Comparison of ENCODE assay signal across 1 cellular context in the genomic region with DNA sequence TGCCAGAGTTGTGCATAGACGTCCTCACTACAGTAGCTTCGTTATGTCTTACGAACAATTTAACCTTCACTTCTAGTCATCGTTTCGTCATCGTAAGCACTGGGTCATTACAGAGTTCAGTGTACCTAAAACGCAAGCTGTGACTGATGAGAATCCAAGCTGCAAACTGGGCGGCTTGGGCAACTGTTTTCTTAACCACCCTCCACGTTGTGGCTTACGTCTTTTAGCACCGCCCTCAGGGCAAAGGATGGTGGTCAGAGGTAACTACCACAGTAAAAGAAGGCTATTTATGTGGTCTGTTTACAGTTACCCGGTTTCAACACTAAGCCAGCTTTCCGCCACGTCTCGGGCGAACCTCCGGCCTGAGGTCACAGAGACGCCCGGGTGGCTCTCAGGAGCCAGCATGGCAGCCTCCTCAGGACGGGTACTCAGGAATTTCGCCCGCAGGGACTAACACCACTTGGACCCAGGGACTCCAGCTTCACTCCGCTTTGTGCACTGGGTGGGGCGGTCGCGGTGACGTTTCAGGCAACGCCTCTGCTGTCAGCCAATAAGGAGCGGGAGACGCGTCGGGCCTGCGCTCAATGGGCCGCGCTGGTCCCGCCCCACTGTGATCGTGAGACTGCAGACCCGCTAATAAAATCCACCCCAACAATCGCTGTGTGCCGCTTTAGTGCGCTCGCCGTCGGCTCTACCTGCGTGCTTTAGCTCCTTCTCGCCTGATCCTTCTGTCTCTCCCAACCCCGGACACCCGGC.
TF ChIP-seq lines count a peak whose summit lies in the region.

Gene CTH (plus strand): TSS at position 665 of the 756 bp plus-strand sequence. CDS start 148 bp downstream, outside the sequence.

TF ChIP-seq in GM12878, 131 proteins besides CTCF, POLR2A, EP300 and RAD21 (continued from another document and continues in another):
- no peak for TF ChIP-seq ELK1 (IDR thresholded peaks at IDR 0.05; ENCODE audit: low read depth, low read length)
- TF ChIP-seq RCOR1 (conservative IDR thresholded peaks at IDR 0.05; ENCODE audit: low read depth, low read length): no peak
- TF ChIP-seq ATF7 (IDR thresholded peaks at IDR 0.05; ENCODE audit: low read depth): peak; percentile 64
- peak; percentile 18 for TF ChIP-seq FOS (IDR thresholded peaks at IDR 0.05; ENCODE audit: borderline replicate concordance, extremely low read depth, insufficient read length)
- TF ChIP-seq LARP7 (IDR thresholded peaks at IDR 0.05): peak; percentile 50; the same call in 1 of the 2 replicates
- TF ChIP-seq, protein P1, sequence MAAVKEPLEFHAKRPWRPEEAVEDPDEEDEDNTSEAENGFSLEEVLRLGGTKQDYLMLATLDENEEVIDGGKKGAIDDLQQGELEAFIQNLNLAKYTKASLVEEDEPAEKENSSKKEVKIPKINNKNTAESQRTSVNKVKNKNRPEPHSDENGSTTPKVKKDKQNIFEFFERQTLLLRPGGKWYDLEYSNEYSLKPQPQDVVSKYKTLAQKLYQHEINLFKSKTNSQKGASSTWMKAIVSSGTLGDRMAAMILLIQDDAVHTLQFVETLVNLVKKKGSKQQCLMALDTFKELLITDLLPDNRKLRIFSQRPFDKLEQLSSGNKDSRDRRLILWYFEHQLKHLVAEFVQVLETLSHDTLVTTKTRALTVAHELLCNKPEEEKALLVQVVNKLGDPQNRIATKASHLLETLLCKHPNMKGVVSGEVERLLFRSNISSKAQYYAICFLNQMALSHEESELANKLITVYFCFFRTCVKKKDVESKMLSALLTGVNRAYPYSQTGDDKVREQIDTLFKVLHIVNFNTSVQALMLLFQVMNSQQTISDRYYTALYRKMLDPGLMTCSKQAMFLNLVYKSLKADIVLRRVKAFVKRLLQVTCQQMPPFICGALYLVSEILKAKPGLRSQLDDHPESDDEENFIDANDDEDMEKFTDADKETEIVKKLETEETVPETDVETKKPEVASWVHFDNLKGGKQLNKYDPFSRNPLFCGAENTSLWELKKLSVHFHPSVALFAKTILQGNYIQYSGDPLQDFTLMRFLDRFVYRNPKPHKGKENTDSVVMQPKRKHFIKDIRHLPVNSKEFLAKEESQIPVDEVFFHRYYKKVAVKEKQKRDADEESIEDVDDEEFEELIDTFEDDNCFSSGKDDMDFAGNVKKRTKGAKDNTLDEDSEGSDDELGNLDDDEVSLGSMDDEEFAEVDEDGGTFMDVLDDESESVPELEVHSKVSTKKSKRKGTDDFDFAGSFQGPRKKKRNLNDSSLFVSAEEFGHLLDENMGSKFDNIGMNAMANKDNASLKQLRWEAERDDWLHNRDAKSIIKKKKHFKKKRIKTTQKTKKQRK (IDR thresholded peaks at IDR 0.05; ENCODE audit: low read depth, low read length): no peak
- no peak for TF ChIP-seq RELA (IDR thresholded peaks at IDR 0.05; ENCODE audit: borderline replicate concordance, partially characterized antibody)
- peak; percentile 57; the same call in 1 of the 2 replicates for TF ChIP-seq MXI1 (IDR thresholded peaks at IDR 0.05; ENCODE audit: low read depth, low read length)
- TF ChIP-seq GATAD2B (conservative IDR thresholded peaks at IDR 0.05; ENCODE audit: low read depth): peak; percentile 61
- TF ChIP-seq PAX5 (IDR thresholded peaks at IDR 0.05; ENCODE audit: borderline replicate concordance, low read depth, low read length): no peak
- TF ChIP-seq GABPA (IDR thresholded peaks at IDR 0.05; ENCODE audit: low read depth): no peak
- TF ChIP-seq ZNF207 (IDR thresholded peaks at IDR 0.05; ENCODE audit: borderline replicate concordance): no peak
- TF ChIP-seq IRF5 (IDR thresholded peaks at IDR 0.05; ENCODE audit: borderline replicate concordance): no peak
- TF ChIP-seq NR2C1 (IDR thresholded peaks at IDR 0.05): peak; percentile 29; the same call in 1 of the 2 replicates
- no peak; the same call in 1 of the 2 replicates for TF ChIP-seq STAT3 (IDR thresholded peaks at IDR 0.05; ENCODE audit: low read depth, low read length)
- TF ChIP-seq POU2F2 (IDR thresholded peaks at IDR 0.05; ENCODE audit: borderline replicate concordance, low read depth, low read length): peak; percentile 67; the same call in 1 of the 3 replicates
- TF ChIP-seq CREB1 (IDR thresholded peaks at IDR 0.05; ENCODE audit: low read depth): peak; percentile 94
- TF ChIP-seq, protein P2, sequence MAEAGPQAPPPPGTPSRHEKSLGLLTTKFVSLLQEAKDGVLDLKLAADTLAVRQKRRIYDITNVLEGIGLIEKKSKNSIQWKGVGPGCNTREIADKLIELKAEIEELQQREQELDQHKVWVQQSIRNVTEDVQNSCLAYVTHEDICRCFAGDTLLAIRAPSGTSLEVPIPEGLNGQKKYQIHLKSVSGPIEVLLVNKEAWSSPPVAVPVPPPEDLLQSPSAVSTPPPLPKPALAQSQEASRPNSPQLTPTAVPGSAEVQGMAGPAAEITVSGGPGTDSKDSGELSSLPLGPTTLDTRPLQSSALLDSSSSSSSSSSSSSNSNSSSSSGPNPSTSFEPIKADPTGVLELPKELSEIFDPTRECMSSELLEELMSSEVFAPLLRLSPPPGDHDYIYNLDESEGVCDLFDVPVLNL (IDR thresholded peaks at IDR 0.05; ENCODE audit: low read depth, low read length): no peak
- no peak for TF ChIP-seq ZNF384 (IDR thresholded peaks at IDR 0.05; ENCODE audit: borderline replicate concordance, low read depth, low read length)
- TF ChIP-seq POLR2AphosphoS5 (IDR thresholded peaks at IDR 0.05; ENCODE audit: low read length): peak; percentile 87
- TF ChIP-seq CBFB (IDR thresholded peaks at IDR 0.05; ENCODE audit: low read depth): peak; percentile 10; the same call in 1 of the 2 replicates
- peak; percentile 90; the same call in 1 of the 2 replicates for TF ChIP-seq WRNIP1 (IDR thresholded peaks at IDR 0.05; ENCODE audit: borderline replicate concordance, low read depth, low read length)
- no peak for TF ChIP-seq HSF1 (IDR thresholded peaks at IDR 0.05; ENCODE audit: low read depth, low read length)
- TF ChIP-seq ZBED1 (IDR thresholded peaks at IDR 0.05; ENCODE audit: borderline replicate concordance): no peak
- TF ChIP-seq IKZF2 (IDR thresholded peaks at IDR 0.05): peak; percentile 61 to 80; a peak in 3 of 4 replicates
- no peak for TF ChIP-seq HDAC2 (IDR thresholded peaks at IDR 0.05)
- no peak for TF ChIP-seq ATF2 (IDR thresholded peaks at IDR 0.05; ENCODE audit: low read length)
- no peak for TF ChIP-seq MAX (IDR thresholded peaks at IDR 0.05; ENCODE audit: low read depth, low read length)
- TF ChIP-seq BRCA1 (IDR thresholded peaks at IDR 0.05; ENCODE audit: low read depth, low read length): no peak
- no peak for TF ChIP-seq SRF (IDR thresholded peaks at IDR 0.05; ENCODE audit: low read depth in 2 of 2, low read length in 2 of 2)
- no peak for TF ChIP-seq NFXL1 (IDR thresholded peaks at IDR 0.05; ENCODE audit: borderline replicate concordance)
- TF ChIP-seq EZH2 (IDR thresholded peaks at IDR 0.05; ENCODE audit: borderline replicate concordance, control insufficient read depth, low read depth, low read length): no peak
- TF ChIP-seq EED (IDR thresholded peaks at IDR 0.05; ENCODE audit: low read depth): 0 out of 2 replicates have a peak, but pooled peaks have one; percentile 33
- TF ChIP-seq SKIL (IDR thresholded peaks at IDR 0.05; ENCODE audit: low read depth, poor library complexity, severe bottlenecking): no peak
- TF ChIP-seq, protein P3, sequence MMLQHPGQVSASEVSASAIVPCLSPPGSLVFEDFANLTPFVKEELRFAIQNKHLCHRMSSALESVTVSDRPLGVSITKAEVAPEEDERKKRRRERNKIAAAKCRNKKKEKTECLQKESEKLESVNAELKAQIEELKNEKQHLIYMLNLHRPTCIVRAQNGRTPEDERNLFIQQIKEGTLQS (IDR thresholded peaks at IDR 0.05; ENCODE audit: borderline replicate concordance, extremely low read depth, low read depth, low read length): no peak
- no peak for TF ChIP-seq NFIC (IDR thresholded peaks at IDR 0.05; ENCODE audit: low read depth, low read length)
- TF ChIP-seq SMAD1 (IDR thresholded peaks at IDR 0.05; ENCODE audit: low read depth, partially characterized antibody): peak; percentile 13
- TF ChIP-seq PML (IDR thresholded peaks at IDR 0.05; ENCODE audit: low read length): peak; percentile 83
- no peak for TF ChIP-seq RBBP5 (conservative IDR thresholded peaks at IDR 0.05)
- TF ChIP-seq KLF5 (IDR thresholded peaks at IDR 0.05; ENCODE audit: partially characterized antibody): peak; percentile 37
- 0 out of 2 replicates have a peak, but pooled peaks have one; percentile 62 for TF ChIP-seq TBL1XR1 (IDR thresholded peaks at IDR 0.05; ENCODE audit: low read depth, low read length)
- no peak for TF ChIP-seq TCF7 (IDR thresholded peaks at IDR 0.05; ENCODE audit: borderline replicate concordance)
- no peak for TF ChIP-seq CBX3 (IDR thresholded peaks at IDR 0.05; ENCODE audit: borderline replicate concordance, low read depth)
- TF ChIP-seq NFYA (IDR thresholded peaks at IDR 0.05; ENCODE audit: borderline replicate concordance, low read depth, low read length): peak; percentile 33; the same call in 1 of the 2 replicates
- peak; percentile 84 for TF ChIP-seq RELB (IDR thresholded peaks at IDR 0.05; ENCODE audit: low read depth)
- no peak for TF ChIP-seq STAT1 (conservative IDR thresholded peaks at IDR 0.05)
- TF ChIP-seq SIX5 (IDR thresholded peaks at IDR 0.05; ENCODE audit: low read depth, low read length, severe bottlenecking): no peak
